In genomic region chrX:78476701-78477100, GRCh38 we compare ENCODE assay signal across 10 cellular contexts.
"Had no signal": no experiment of that assay in that cellular context is flagged by ENCODE, and none has a peak within 500 bp of the region (broad histone marks: within the 10 kb centered on the region; RNA-seq: fewer than 3 reads in every experiment).

No MANE protein-coding gene starts in this region.

- DNase-seq: GM23248, GOT3, H7, HFFc6, KBM-7 had no signal

- H3K36me3 ChIP-seq: HAP-1 had no signal

- FAIRE-seq: HepG2 had no signal

- H3K4me3 Mint-ChIP-seq: HFFc6, IgD-negative memory B cell had no signal

- H3K9ac ChIP-seq: GM23248 had no signal

- H3K4me1 ChIP-seq: HAP-1 had no signal

- H3K4me1 Mint-ChIP-seq: IgD-negative memory B cell had no signal

- H2AFZ ChIP-seq: GM23248 had no signal

- H3K9me3 ChIP-seq: HAP-1 had no signal

- H3K27ac Mint-ChIP-seq: HFFc6, IgD-negative memory B cell had no signal

- H3K27ac ChIP-seq: GM23248, HL-60 had no signal

- H3K36me3 Mint-ChIP-seq: IgD-negative memory B cell had no signal

- H3K4me3 ChIP-seq: GM23248, HAP-1 had no signal

- H3K27me3 Mint-ChIP-seq: IgD-negative memory B cell had no signal

- ATAC-seq: HCT116, HepG2 had no signal
